In the genomic region with DNA sequence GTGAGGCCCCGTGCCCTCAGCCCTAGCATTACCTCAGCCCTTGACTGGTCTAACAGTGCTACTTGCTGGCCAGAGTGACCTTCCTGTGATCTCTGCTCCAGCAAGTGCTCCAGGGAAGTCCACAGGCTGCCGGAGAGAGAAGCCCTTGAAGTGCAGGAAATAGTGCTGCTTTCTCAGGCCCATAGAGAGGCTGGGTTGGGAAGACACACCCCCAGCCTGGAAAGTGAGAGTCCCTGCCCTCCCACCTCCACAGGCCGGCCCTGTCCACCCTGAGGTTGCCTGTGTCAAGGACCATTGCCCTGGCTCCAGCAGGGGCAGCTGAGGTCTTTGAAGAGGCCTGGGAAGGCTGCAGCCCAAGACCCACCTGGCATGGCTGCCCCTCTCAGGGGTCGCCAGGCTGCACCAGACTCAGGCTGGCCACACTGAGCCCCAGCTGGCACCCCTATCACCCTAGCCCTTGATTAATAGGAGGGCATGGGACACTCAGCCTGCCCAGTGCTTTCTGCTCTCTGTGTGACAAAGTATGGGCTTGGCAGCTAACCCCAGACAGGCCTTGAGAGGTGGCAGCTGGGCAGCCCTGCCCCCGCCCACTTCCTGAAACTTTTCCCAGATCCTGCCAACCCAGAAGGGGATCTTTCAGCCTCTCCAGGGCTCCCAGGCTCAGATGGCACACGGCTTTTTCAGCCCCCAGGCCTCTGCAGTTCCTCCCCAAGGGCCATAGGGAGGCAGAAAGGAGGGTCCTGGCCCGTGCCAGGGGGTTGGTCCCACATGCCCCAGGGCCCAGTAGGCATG, we compare ENCODE assay signal across 9 cellular contexts. TPM values are rescaled to one million over a fixed set of nuclear protein-coding genes. Genes with fewer than 3 reads are reported as not detected.
A peak's percentile ranks its signal among the peaks of the same experiment; 100 is the strongest.
DNase-seq lines count a peak whose midpoint lies in the region; ATAC-seq and TF ChIP-seq lines count a peak whose summit lies in the region.
"Had no signal": no experiment of that assay in that cellular context is flagged by ENCODE, and none has a peak within 500 bp of the region (broad histone marks: within the 10 kb centered on the region; RNA-seq: fewer than 3 reads in every experiment).

No MANE protein-coding gene starts in this region.

- no peak overlapping the region for H3K4me3 ChIP-seq in right lobe of liver
- peak overlapping the region in 1 of 2 donors; percentile 29 for H3K4me3 ChIP-seq in stomach smooth muscle (ENCODE audit: low read length in 2 of 2)

- H3K9me3 ChIP-seq in right lobe of liver (no peaks in the 10 kb centered on the region), stomach smooth muscle (ENCODE audit: control insufficient read depth in 2 of 2, low read length in 2 of 2) (no peaks in the 10 kb centered on the region)

- no peak for TF ChIP-seq POLR2A in right lobe of liver (IDR thresholded peaks at IDR 0.05)

- peak overlapping the region; percentile 55 for H3K27ac Mint-ChIP-seq in HFFc6

- H3K27me3 ChIP-seq in right lobe of liver (no peaks in the 10 kb centered on the region), stomach smooth muscle (ENCODE audit: control insufficient read depth in 1 of 2, insufficient read depth in 2 of 2, low read length in 2 of 2) (no peaks in the 10 kb centered on the region)

- H3K27ac ChIP-seq in caudate nucleus (ENCODE audit: low read depth, low read length) (peak overlapping the region; percentile 71), right lobe of liver (peak overlapping the region in 2 of 3 donors; percentile 53 to 66), stomach smooth muscle (ENCODE audit: low read length) (peak overlapping the region; percentile 75)

- no peaks in the 10 kb centered on the region; the same call in 1 of the 2 replicates for H3K36me3 Mint-ChIP-seq in HFFc6 (ENCODE audit: low read depth)

- peaks cover 0 to 31% (median 17%) of the 10 kb centered on the region in 4 donors for H3K4me1 ChIP-seq in right lobe of liver
- H3K4me1 ChIP-seq in stomach smooth muscle (ENCODE audit: control insufficient read depth, insufficient read depth, low read length), result peaks cover 70% of the 10 kb centered on the region

- peaks cover 49% of the 10 kb centered on the region for H3K4me1 Mint-ChIP-seq in HFFc6 (ENCODE audit: low read depth)

- H3K9ac ChIP-seq in stomach smooth muscle (ENCODE audit: low read length in 2 of 2), result peak overlapping the region; percentile 16 to 60

- ATAC-seq in right lobe of liver (peak; percentile 55 to 77 (median 67)), GM21825 (IDR thresholded peaks at IDR 0.05; ENCODE audit: unreplicated experiment) (no peak)
- ATAC-seq: naive thymus-derived CD4-positive, alpha-beta T cell had no signal

- no peaks in the 10 kb centered on the region; the same call in 1 of the 2 replicates for H3K27me3 Mint-ChIP-seq in HFFc6 (ENCODE audit: insufficient read depth)
- H3K27me3 Mint-ChIP-seq: naive thymus-derived CD4-positive, alpha-beta T cell had no signal

- no peaks in the 10 kb centered on the region for H3K36me3 ChIP-seq in right lobe of liver
- peaks cover 0 to 4% of the 10 kb centered on the region in 2 donors for H3K36me3 ChIP-seq in stomach smooth muscle (ENCODE audit: control insufficient read depth in 2 of 2, insufficient read depth in 2 of 2, low read length in 2 of 2)

- TF ChIP-seq CTCF in HFFc6 (IDR thresholded peaks at IDR 0.05), result no peak
- TF ChIP-seq CTCF in right lobe of liver (IDR thresholded peaks at IDR 0.05), result no peak

- no peak for DNase-seq in HFFc6
- peak in 7 of 61 donors; percentile 23 to 64 (median 32) for DNase-seq in caudate nucleus (lab: John Stamatoyannopoulos, UW)
- peak in 1 of 3 donors; percentile 64 for DNase-seq in right lobe of liver
- DNase-seq in stimulated activated CD4-positive, alpha-beta T cell treated with anti-CD3 and anti-CD28 coated beads, Interleukin-4, amount 100 ng/mL, for 4 hours, result no peak
- no peak for DNase-seq in SHP77 (lab: John Stamatoyannopoulos, UW)
- DNase-seq in NCI-H1436 (lab: John Stamatoyannopoulos, UW), result no peak
- DNase-seq: naive thymus-derived CD4-positive, alpha-beta T cell had no signal

- intact Hi-C loops in right lobe of liver (cut with DNase I), result no loop called here

- H3K9me3 Mint-ChIP-seq in HFFc6, result no peaks in the 10 kb centered on the region
- H3K9me3 Mint-ChIP-seq: naive thymus-derived CD4-positive, alpha-beta T cell had no signal

- no peak overlapping the region for H3K4me3 Mint-ChIP-seq in HFFc6
- H3K4me3 Mint-ChIP-seq: naive thymus-derived CD4-positive, alpha-beta T cell had no signal

- WGBS in right lobe of liver (ENCODE audit: insufficient coverage, low coverage, low lambda C conversion rate, missing lambda C conversion rate), result 33% methylated on average over 4 of the region's 7 CpGs

RNA-seq across cellular contexts. Expression of gene ATP6V0D1, which starts 21.7 kb away (rescaled TPM):
- 100 to 1,000 TPM; 102 to 130 (median 118) TPM for total RNA-seq in HFFc6 (2021; fragmentation: NEBNext Ultra II Directional; extraction: Animal tissue kit (Norgen Biotek cat#: 25700))
- total RNA-seq in right lobe of liver, result 10 to 100 TPM; 33.6 to 84.6 (median 47.0) TPM

RNA-seq across cellular contexts. Expression of gene AGRP, which starts 24.1 kb away (rescaled TPM):
- not detected for total RNA-seq in HFFc6 (2021; fragmentation: NEBNext Ultra II Directional; extraction: Animal tissue kit (Norgen Biotek cat#: 25700))
- total RNA-seq in right lobe of liver, result not detected
- total RNA-seq: naive thymus-derived CD4-positive, alpha-beta T cell had no signal

RNA-seq across cellular contexts. Expression of gene HSD11B2, which starts 28.3 kb away (rescaled TPM):
- not detected for total RNA-seq in HFFc6 (2021; fragmentation: NEBNext Ultra II Directional; extraction: Animal tissue kit (Norgen Biotek cat#: 25700))
- 1 to 10 TPM; 1.3 to 2.7 (median 2.1) TPM for total RNA-seq in right lobe of liver

RNA-seq across cellular contexts. Expression of gene ZDHHC1, which starts 43.0 kb away (rescaled TPM):
- 1 to 10 TPM; 2.1 to 5.4 (median 2.8) TPM for total RNA-seq in HFFc6 (2021; fragmentation: NEBNext Ultra II Directional; extraction: Animal tissue kit (Norgen Biotek cat#: 25700))
- total RNA-seq in right lobe of liver, result 1 to 10 TPM; 1.2 to 4.0 (median 1.8) TPM
